Comparison of ENCODE assay signal across 24 cellular contexts in the genomic region with DNA sequence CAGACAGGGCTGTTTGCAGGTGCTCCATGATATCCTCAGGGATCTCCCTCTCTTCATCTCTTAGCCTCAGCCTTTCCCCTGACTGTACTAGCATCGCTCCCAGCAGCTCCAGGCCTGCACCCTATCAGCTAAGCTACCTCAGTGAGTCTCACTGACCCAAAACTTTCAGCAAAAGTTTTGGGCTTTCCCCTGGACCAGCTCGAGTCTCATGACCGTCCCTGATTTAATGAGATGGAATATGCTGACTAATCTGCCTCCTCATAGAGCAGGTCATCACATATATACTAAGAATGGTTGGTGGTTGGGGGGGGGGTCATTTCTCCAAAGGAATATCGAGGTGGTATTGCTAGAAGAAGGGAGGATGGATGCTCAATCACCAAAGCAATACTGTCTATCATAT.
"Had no signal": no experiment of that assay in that cellular context is flagged by ENCODE, and none has a peak within 500 bp of the region (broad histone marks: within the 10 kb centered on the region; RNA-seq: fewer than 3 reads in every experiment).

No MANE protein-coding gene starts in this region.

- H3K27me3 ChIP-seq: brain microvascular endothelial cell, foreskin keratinocyte, right atrium auricular region, stomach, testis, upper lobe of right lung had no signal

- H3K4me3 ChIP-seq: right atrium auricular region, skin epidermis, stomach, testis, upper lobe of right lung had no signal

- ATAC-seq: foreskin keratinocyte; left ventricle myocardium superior; natural killer cell treated with Interleukin-12 subunit alpha and Interleukin-12 subunit beta and Interleukin-15 and Interleukin-18, amount 100 ng/mL, for 72 hours; upper lobe of right lung had no signal

- H3K9me3 Mint-ChIP-seq: central memory CD8-positive, alpha-beta T cell had no signal

- H3K9me3 ChIP-seq: right atrium auricular region, stomach, testis, upper lobe of right lung had no signal

- H3K36me3 ChIP-seq: brain microvascular endothelial cell, right atrium auricular region, stomach, upper lobe of right lung had no signal

- H3K27ac Mint-ChIP-seq: activated naive CD8-positive, alpha-beta T cell treated with anti-CD3 and anti-CD28 coated beads, Interleukin-2, amount 10 ng/mL, durations not matched to agents 7 days and 5 days; progenitor cell of endocrine pancreas had no signal

- H3K4me1 ChIP-seq: right atrium auricular region, testis, upper lobe of right lung had no signal

- H3K4me1 Mint-ChIP-seq: central memory CD8-positive, alpha-beta T cell had no signal

- DNase-seq: activated CD4-positive, alpha-beta T cell treated with anti-CD3 and anti-CD28 coated beads for 1 hour; activated CD4-positive, alpha-beta T cell treated with anti-CD3 and anti-CD28 coated beads, Interleukin-2, amount 50 U/mL, for 4 hours; activated naive CD4-positive, alpha-beta T cell; activated naive CD8-positive, alpha-beta T cell treated with anti-CD3 and anti-CD28 coated beads, Interleukin-2, amount 10 ng/mL, durations not matched to agents 7 days and 5 days; activated T-cell treated with anti-CD3 and anti-CD28 coated beads for 4 hours; brain microvascular endothelial cell; cortex of kidney; effector memory CD4-positive, alpha-beta T cell; foreskin keratinocyte; left ventricle myocardium superior; mesenchymal stem cell; stimulated activated CD4-positive, alpha-beta T cell treated with anti-CD3 and anti-CD28 coated beads, Interleukin-15, amount 100 ng/mL, for 24 hours; stimulated activated CD4-positive, alpha-beta T cell treated with anti-CD3 and anti-CD28 coated beads, Interleukin-4, amount 100 ng/mL, for 4 hours; stimulated activated CD8-positive, alpha-beta memory T cell treated with anti-CD3 and anti-CD28 coated beads, Interleukin-4, amount 100 ng/mL, for 48 hours; stomach; T1000; testis; upper lobe of right lung had no signal

- H3K27ac ChIP-seq: brain microvascular endothelial cell, foreskin keratinocyte, right atrium auricular region, skin epidermis, stomach, testis, upper lobe of right lung, VCaP had no signal

- H3K27me3 Mint-ChIP-seq: activated naive CD8-positive, alpha-beta T cell treated with anti-CD3 and anti-CD28 coated beads, Interleukin-2, amount 10 ng/mL, durations not matched to agents 7 days and 5 days; central memory CD8-positive, alpha-beta T cell; natural killer cell treated with Interleukin-12 subunit alpha and Interleukin-12 subunit beta and Interleukin-15 and Interleukin-18, amount 100 ng/mL, for 72 hours had no signal

- H3K4me3 Mint-ChIP-seq: activated naive CD8-positive, alpha-beta T cell treated with anti-CD3 and anti-CD28 coated beads, Interleukin-2, amount 10 ng/mL, durations not matched to agents 7 days and 5 days; central memory CD8-positive, alpha-beta T cell; natural killer cell treated with Interleukin-12 subunit alpha and Interleukin-12 subunit beta and Interleukin-15 and Interleukin-18, amount 100 ng/mL, for 72 hours had no signal
